ENCODE assay signal across 25 cellular contexts in genomic region chr12:28513983-28514382, GRCh38.
DNase-seq lines count a peak whose midpoint lies in the region; ATAC-seq, FAIRE-seq and TF ChIP-seq lines count a peak whose summit lies in the region.
"Had no signal": no experiment of that assay in that cellular context is flagged by ENCODE, and none has a peak within 500 bp of the region (broad histone marks: within the 10 kb centered on the region; RNA-seq: fewer than 3 reads in every experiment).

No MANE protein-coding gene starts in this region.

- H3K36me3 Mint-ChIP-seq in stimulated activated effector memory CD8-positive, alpha-beta T cell treated with anti-CD3 and anti-CD28 coated beads, Interleukin-12 subunit alpha, Interleukin-12 subunit beta, amount 100 ng/mL, for 72 hours: no peaks in the 10 kb centered on the region
- H3K36me3 Mint-ChIP-seq: CD14-positive monocyte had no signal

- no peak overlapping the region for H3K4me3 Mint-ChIP-seq in stimulated activated effector memory CD8-positive, alpha-beta T cell treated with anti-CD3 and anti-CD28 coated beads, Interleukin-12 subunit alpha, Interleukin-12 subunit beta, amount 100 ng/mL, for 72 hours
- H3K4me3 Mint-ChIP-seq: CD14-positive monocyte; CD4-positive, alpha-beta T cell; CD8-positive, alpha-beta memory T cell had no signal

- no peak for TF ChIP-seq EP300 in GM12878 (IDR thresholded peaks at IDR 0.05; ENCODE audit: borderline replicate concordance in 1 of 2, control insufficient read depth in 1 of 2, low read depth in 2 of 2, low read length in 2 of 2)

- SMC1A ChIA-PET in GM12878 (lab: Charles Lee; ENCODE audit: uncharacterized antibody, unreplicated experiment): no interaction called here

- CTCF ChIA-PET in GM12878 (lab: Yijun Ruan, JAX): interaction anchor here (0.6 kb wide), 1 partner anchor 1812 kb away, joined by 4 read pairs; no protein-coding TSS in a partner anchor

- H3K27ac ChIP-seq in GM12878 (ENCODE audit: control insufficient read depth, insufficient read depth): no peak overlapping the region
- H3K27ac ChIP-seq: 22Rv1; BLaER1 treated with 17β-estradiol and CSF1 and Interleukin-3, amounts not matched to agents 10 nM and 100 nM had no signal

- no peaks in the 10 kb centered on the region for H3K27me3 ChIP-seq in GM12878 (replicated peaks in 1 of 2; ENCODE audit: control insufficient read depth in 2 of 2, insufficient read depth in 2 of 2, low read length in 1 of 2)
- H3K27me3 ChIP-seq: BE2C; BLaER1 treated with 17β-estradiol and CSF1 and Interleukin-3, amounts not matched to agents 10 nM and 100 nM had no signal

- no peak overlapping the region for H3K9ac ChIP-seq in GM12878 (ENCODE audit: control insufficient read depth, insufficient read depth, low read length)
- H3K9ac ChIP-seq: BLaER1 treated with 17β-estradiol and CSF1 and Interleukin-3, amounts not matched to agents 10 nM and 100 nM had no signal

- H3K4me3 ChIP-seq in GM12878: no peak overlapping the region
- H3K4me3 ChIP-seq: BLaER1 treated with 17β-estradiol and CSF1 and Interleukin-3, amounts not matched to agents 10 nM and 100 nM; HAP-1 had no signal

- H3K79me2 ChIP-seq in GM12878 (ENCODE audit: control insufficient read depth, insufficient read depth, low read length): no peaks in the 10 kb centered on the region

- no peak for DNase-seq in GM12878 (ENCODE audit: low read depth, low spot score)
- DNase-seq in stimulated activated effector memory CD8-positive, alpha-beta T cell treated with anti-CD3 and anti-CD28 coated beads, Interleukin-12 subunit alpha, Interleukin-12 subunit beta, amount 100 ng/mL, for 72 hours (ENCODE audit: low spot score in 2 of 2): no peak
- no peak for DNase-seq in stimulated activated naive CD4-positive, alpha-beta T cell (lab: John Stamatoyannopoulos, UW)
- no peak for DNase-seq in AG08395 (ENCODE audit: low spot score)
- DNase-seq: AML-193; BE2C; CD4-positive, alpha-beta T cell; CD8-positive, alpha-beta memory T cell; DMS 273 treated with DMSO at 0.1 percent for 48 hours; DMS79; EL; GDM1; GOT3 had no signal

- 45% methylated on average over 1 of the region's 1 CpG for WGBS in GM12878 (ENCODE audit: insufficient coverage, insufficient replicate concordance, low lambda C conversion rate, missing lambda C conversion rate)

- no peak for TF ChIP-seq POLR2A in GM12878 (IDR thresholded peaks at IDR 0.05; ENCODE audit: low read depth, low read length)

- peak; percentile 39 for ATAC-seq in HG02798 (IDR thresholded peaks at IDR 0.05; ENCODE audit: poor library complexity, unreplicated experiment)
- ATAC-seq in GM12878: peak; percentile 46
- ATAC-seq in stimulated activated effector memory CD8-positive, alpha-beta T cell treated with anti-CD3 and anti-CD28 coated beads, Interleukin-12 subunit alpha, Interleukin-12 subunit beta, amount 100 ng/mL, for 72 hours: no peak
- no peak for ATAC-seq in HG02870 (IDR thresholded peaks at IDR 0.05; ENCODE audit: unreplicated experiment)

- no peak overlapping the region for H2AFZ ChIP-seq in GM12878 (ENCODE audit: control insufficient read depth, low read depth, low read length)

- RAD21 ChIA-PET in GM12878 (lab: Charles Lee; ENCODE audit: unreplicated experiment): no interaction called here

- no peak for TF ChIP-seq RAD21 in GM12878 (IDR thresholded peaks at IDR 0.05; ENCODE audit: insufficient read depth, low read depth, low read length)

- no peaks in the 10 kb centered on the region for H4K20me1 ChIP-seq in GM12878 (ENCODE audit: control insufficient read depth, insufficient read depth)
- H4K20me1 ChIP-seq: BLaER1 treated with 17β-estradiol and CSF1 and Interleukin-3, amounts not matched to agents 10 nM and 100 nM had no signal

- no peaks in the 10 kb centered on the region for H3K9me3 ChIP-seq in GM12878 (replicated peaks; ENCODE audit: control insufficient read depth, insufficient read depth, low read length)
- H3K9me3 ChIP-seq: BE2C; BLaER1 treated with 17β-estradiol and CSF1 and Interleukin-3, amounts not matched to agents 10 nM and 100 nM; HAP-1 had no signal

- no peak for TF ChIP-seq CTCF in GM12878 (IDR thresholded peaks at IDR 0.05 in 2 of 3, conservative IDR thresholded peaks at IDR 0.05 in 1 of 3; ENCODE audit: control insufficient read depth in 2 of 3, extremely low read depth in 1 of 3, insufficient read depth in 1 of 3, low read depth in 3 of 3, low read length in 3 of 3)

- peak overlapping the region; percentile 45 for H3K27ac Mint-ChIP-seq in stimulated activated effector memory CD8-positive, alpha-beta T cell treated with anti-CD3 and anti-CD28 coated beads, Interleukin-12 subunit alpha, Interleukin-12 subunit beta, amount 100 ng/mL, for 72 hours
- H3K27ac Mint-ChIP-seq: CD14-positive monocyte; CD4-positive, alpha-beta T cell; CD8-positive, alpha-beta memory T cell had no signal

- no TSS peak for BruUV-seq in GM12878 (replicated peaks; lab: Mats Ljungman, UMichigan)

- H3K9me3 Mint-ChIP-seq in stimulated activated effector memory CD8-positive, alpha-beta T cell treated with anti-CD3 and anti-CD28 coated beads, Interleukin-12 subunit alpha, Interleukin-12 subunit beta, amount 100 ng/mL, for 72 hours: no peaks in the 10 kb centered on the region

- POLR2A ChIA-PET in GM12878 (lab: Charles Lee): no interaction called here

- in situ Hi-C loops in GM12878 (cut with MboI): no loop called here

- no peaks in the 10 kb centered on the region for H3K36me3 ChIP-seq in GM12878 (ENCODE audit: control insufficient read depth in 2 of 2, insufficient read depth in 2 of 2, low read length in 1 of 2)
- H3K36me3 ChIP-seq: BE2C; BLaER1 treated with 17β-estradiol and CSF1 and Interleukin-3, amounts not matched to agents 10 nM and 100 nM; HAP-1 had no signal

- peaks cover 8% of the 10 kb centered on the region for H3K4me1 Mint-ChIP-seq in stimulated activated effector memory CD8-positive, alpha-beta T cell treated with anti-CD3 and anti-CD28 coated beads, Interleukin-12 subunit alpha, Interleukin-12 subunit beta, amount 100 ng/mL, for 72 hours
- H3K4me1 Mint-ChIP-seq: CD14-positive monocyte had no signal

- no peak overlapping the region for H3K4me2 ChIP-seq in GM12878 (ENCODE audit: control insufficient read depth, insufficient read depth)
- H3K4me2 ChIP-seq: BLaER1 treated with 17β-estradiol and CSF1 and Interleukin-3, amounts not matched to agents 10 nM and 100 nM had no signal

- no peaks in the 10 kb centered on the region for H3K4me1 ChIP-seq in GM12878 (ENCODE audit: control insufficient read depth, insufficient read depth, low read length)
- H3K4me1 ChIP-seq: BE2C; BLaER1 treated with 17β-estradiol and CSF1 and Interleukin-3, amounts not matched to agents 10 nM and 100 nM; HAP-1 had no signal

- intact Hi-C loops in GM12878 (cut with micrococcal nuclease; ENCODE audit: unreplicated experiment): no loop called here

- no peak for FAIRE-seq in GM12878 (lab: Jason Lieb, UNC)
- peak; percentile 90 for FAIRE-seq in endometrium (lab: Jason Lieb, UNC)
- FAIRE-seq: A204.1, D721Med, GM12891, GM18507, H54 had no signal

TF ChIP-seq in GM12878, 131 proteins besides CTCF, POLR2A, EP300 and RAD21 (continues in another document):
- no peak for TF ChIP-seq E2F8 (IDR thresholded peaks at IDR 0.05; ENCODE audit: low read depth, partially characterized antibody)
- no peak for TF ChIP-seq CHD4 (IDR thresholded peaks at IDR 0.05)
- no peak for TF ChIP-seq CEBPZ (IDR thresholded peaks at IDR 0.05; ENCODE audit: low read depth, low read length)
- no peak for TF ChIP-seq BMI1 (IDR thresholded peaks at IDR 0.05; ENCODE audit: borderline replicate concordance)
- TF ChIP-seq IKZF1 (conservative IDR thresholded peaks at IDR 0.05): no peak
- TF ChIP-seq MTA3 (IDR thresholded peaks at IDR 0.05; ENCODE audit: borderline replicate concordance, low read length): no peak
- TF ChIP-seq SIN3A (IDR thresholded peaks at IDR 0.05; ENCODE audit: low read depth, low read length): no peak
- no peak for TF ChIP-seq ZNF622 (IDR thresholded peaks at IDR 0.05)

Comparison
In these comparisons a context has a peak if more than half of its experiments do, and no peak if none do; other contexts are left out.
1. ATAC-seq: peak in HG02798 (single experiment) and GM12878 (single experiment); none in stimulated activated effector memory CD8-positive, alpha-beta T cell treated with anti-CD3 and anti-CD28 coated beads, Interleukin-12 subunit alpha, Interleukin-12 subunit beta, amount 100 ng/mL, for 72 hours (single experiment) and HG02870 (single experiment).